10 cellular contexts compared by ENCODE assay signal in the genomic region with DNA sequence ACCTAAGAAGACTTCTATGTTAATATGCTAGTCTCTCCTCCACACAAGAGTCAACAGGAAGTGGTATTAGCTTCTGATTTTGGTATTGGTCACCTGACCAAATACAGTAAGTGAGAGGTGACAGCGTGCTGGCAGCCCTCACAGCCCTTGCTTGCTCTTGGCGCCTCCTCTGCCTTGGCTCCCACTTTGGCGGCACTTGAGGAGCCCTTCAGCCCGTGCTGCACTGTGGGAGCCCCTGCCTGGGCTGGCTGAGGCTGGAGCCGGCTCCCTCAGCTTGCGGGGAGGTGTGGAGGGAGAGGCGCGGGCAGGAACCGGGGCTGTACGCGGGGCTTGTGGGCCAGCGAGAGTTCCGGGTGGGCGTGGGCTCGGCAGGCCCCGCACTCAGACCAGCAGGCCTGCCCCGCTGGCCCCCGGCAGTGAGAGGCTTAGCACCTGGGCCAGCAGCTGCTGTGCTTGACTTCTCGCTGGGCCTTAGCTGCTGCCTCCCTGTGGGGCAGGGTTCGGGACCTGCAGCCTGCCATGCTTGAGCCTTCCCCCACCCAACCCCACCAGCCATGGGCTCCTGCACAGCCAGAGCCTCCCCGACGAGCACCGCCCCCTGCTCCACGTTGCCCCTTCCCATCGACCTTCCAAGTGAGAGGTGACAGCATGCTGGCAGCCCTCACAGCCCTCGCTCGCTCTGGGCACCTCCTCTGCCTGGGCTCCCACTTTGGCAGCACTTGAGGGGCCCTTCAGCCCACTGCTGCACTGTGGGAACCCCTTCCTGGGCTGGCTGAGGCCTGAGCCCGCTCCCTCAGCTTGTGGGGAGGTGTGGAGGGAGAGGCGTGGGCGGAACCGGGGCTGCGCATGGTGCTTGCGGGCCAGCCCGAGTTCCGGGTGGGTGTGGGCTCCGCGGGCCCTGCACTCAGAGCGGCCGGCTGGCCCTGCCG. TPM values are rescaled to one million over a fixed set of nuclear protein-coding genes. Genes with fewer than 3 reads are reported as not detected.
DNase-seq lines count a peak whose midpoint lies in the region; ATAC-seq, FAIRE-seq and TF ChIP-seq lines count a peak whose summit lies in the region.
"Had no signal": no experiment of that assay in that cellular context is flagged by ENCODE, and none has a peak within 500 bp of the region (broad histone marks: within the 10 kb centered on the region; RNA-seq: fewer than 3 reads in every experiment).

No MANE protein-coding gene starts in this region.

- H3K36me3 Mint-ChIP-seq in stimulated activated memory B cell treated with anti-CD40 and anti-IgM and Interleukin-4, amounts not matched to agents 10 μg/mL and 1 μg/mL and 100 μg/mL, for 72 hours = no peaks in the 10 kb centered on the region

- peak overlapping the region; percentile 18 for H3K4me3 Mint-ChIP-seq in stimulated activated memory B cell treated with anti-CD40 and anti-IgM and Interleukin-4, amounts not matched to agents 10 μg/mL and 1 μg/mL and 100 μg/mL, for 72 hours

- H3K27me3 Mint-ChIP-seq in stimulated activated memory B cell treated with anti-CD40 and anti-IgM and Interleukin-4, amounts not matched to agents 10 μg/mL and 1 μg/mL and 100 μg/mL, for 72 hours = no peaks in the 10 kb centered on the region

- no peak for FAIRE-seq in GM12892 (lab: Jason Lieb, UNC)
- FAIRE-seq: A549, GM12891 had no signal

- peak overlapping the region; percentile 62 for H3K27ac Mint-ChIP-seq in stimulated activated memory B cell treated with anti-CD40 and anti-IgM and Interleukin-4, amounts not matched to agents 10 μg/mL and 1 μg/mL and 100 μg/mL, for 72 hours

- peaks cover 4% of the 10 kb centered on the region for H3K9me3 Mint-ChIP-seq in stimulated activated memory B cell treated with anti-CD40 and anti-IgM and Interleukin-4, amounts not matched to agents 10 μg/mL and 1 μg/mL and 100 μg/mL, for 72 hours

- ATAC-seq in HG02571 (IDR thresholded peaks at IDR 0.05; ENCODE audit: unreplicated experiment) (peak; percentile 81), HG03521 (IDR thresholded peaks at IDR 0.05; ENCODE audit: unreplicated experiment) (peak; percentile 93), sciatic nerve (no peak)
- peak; percentile 82 for ATAC-seq in stimulated activated memory B cell treated with anti-CD40 and anti-IgM and Interleukin-4, amounts not matched to agents 10 μg/mL and 1 μg/mL and 100 μg/mL, for 72 hours
- ATAC-seq: A549 had no signal

- H3K4me1 Mint-ChIP-seq in stimulated activated memory B cell treated with anti-CD40 and anti-IgM and Interleukin-4, amounts not matched to agents 10 μg/mL and 1 μg/mL and 100 μg/mL, for 72 hours = peaks cover 21% of the 10 kb centered on the region

- TF ChIP-seq POLR2A in GM12892 (IDR thresholded peaks at IDR 0.05; ENCODE audit: low read depth, low read length) = no peak

- DNase-seq in activated CD4-positive, CD25-positive, alpha-beta regulatory T cell treated with anti-CD3 and anti-CD28 coated beads, Interleukin-2, amount 50 U/mL, for 16 hours (ENCODE audit: low read depth, low spot score) = peak; percentile 12
- no peak for DNase-seq in activated CD4-positive, CD25-positive, alpha-beta regulatory T cell (lab: John Stamatoyannopoulos, UW)
- no peak for DNase-seq in sciatic nerve (ENCODE audit: low spot score)
- no peak for DNase-seq in GM12892 (ENCODE audit: insufficient read length)
- DNase-seq in NCI-H146 treated with DMSO at 0.1 percent for 48 hours (lab: John Stamatoyannopoulos, UW; ENCODE audit: unreplicated experiment) = no peak

- intact Hi-C loops in sciatic nerve (cut with DNase I) = no loop called here

RNA-seq across cellular contexts. Expression of a gene that starts 4.2 kb away (rescaled TPM):
- 11.3 TPM for total RNA-seq in sciatic nerve
- polyA plus RNA-seq in GM12892 (2012; ENCODE audit: missing spikeins) = 37.9 TPM
